16 cellular contexts compared by ENCODE assay signal in the genomic region with DNA sequence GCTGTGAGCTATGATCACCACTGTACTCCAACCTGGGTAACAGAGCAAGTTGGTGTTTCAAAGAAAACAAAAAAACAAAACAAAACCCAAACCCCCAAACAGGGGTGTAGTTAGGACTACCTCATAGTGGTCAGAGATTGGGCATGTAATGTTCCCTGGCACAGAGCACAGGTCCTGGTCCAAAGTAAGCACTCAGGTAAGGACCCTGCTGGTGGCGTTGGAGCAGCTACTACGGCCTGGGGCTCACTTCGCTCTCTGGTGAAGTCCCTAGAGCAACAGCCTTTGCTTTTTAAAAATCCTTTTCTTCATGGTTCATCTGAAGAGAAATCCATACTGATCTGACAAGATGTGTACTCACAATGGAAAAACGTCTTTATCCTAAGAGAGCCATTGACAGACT.
"Had no signal": no experiment of that assay in that cellular context is flagged by ENCODE, and none has a peak within 500 bp of the region (broad histone marks: within the 10 kb centered on the region; RNA-seq: fewer than 3 reads in every experiment).

No MANE protein-coding gene starts in this region.

- H3K9me3 ChIP-seq: ascending aorta, colonic mucosa, heart right ventricle, ovary, tibial nerve had no signal

- H3K4me3 ChIP-seq: colonic mucosa, ovary had no signal

- H3K27ac Mint-ChIP-seq: activated CD8-positive, alpha-beta T cell treated with anti-CD3 and anti-CD28 coated beads, Interleukin-2, amount 10 ng/mL, durations not matched to agents 7 days and 5 days; activated naive CD8-positive, alpha-beta T cell treated with anti-CD3 and anti-CD28 coated beads, Interleukin-2, amount 50 U/mL, for 24 hours had no signal

- H3K9me3 Mint-ChIP-seq: activated naive CD8-positive, alpha-beta T cell treated with anti-CD3 and anti-CD28 coated beads, Interleukin-2, amount 50 U/mL, for 24 hours had no signal

- DNase-seq: activated CD4-positive, alpha-beta T cell treated with anti-CD3 and anti-CD28 coated beads for 4 hours; activated CD8-positive, alpha-beta memory T cell treated with anti-CD3 and anti-CD28 coated beads, Interleukin-2, amount 50 U/mL, for 48 hours; activated CD8-positive, alpha-beta T cell treated with anti-CD3 and anti-CD28 coated beads, Interleukin-2, amount 10 ng/mL, durations not matched to agents 7 days and 5 days; activated naive CD4-positive, alpha-beta T cell treated with Interleukin-2 at 50 U/mL for 16 hours; activated naive CD8-positive, alpha-beta T cell treated with anti-CD3 and anti-CD28 coated beads, Interleukin-2, amount 50 U/mL, for 24 hours; colonic mucosa; foreskin melanocyte; heart right ventricle; mesendoderm; stimulated activated CD4-positive, alpha-beta T cell treated with anti-CD3 and anti-CD28 coated beads, Interleukin-4, amount 100 ng/mL, for 4 hours; T-helper 1 cell; WERI-Rb-1 had no signal

- H3K27me3 ChIP-seq: ascending aorta, colonic mucosa, heart right ventricle, ovary, tibial nerve had no signal

- H3K27ac ChIP-seq: colonic mucosa, WERI-Rb-1 had no signal

- H3K4me1 ChIP-seq: colonic mucosa had no signal

- H3K4me3 Mint-ChIP-seq: activated CD8-positive, alpha-beta T cell treated with anti-CD3 and anti-CD28 coated beads, Interleukin-2, amount 10 ng/mL, durations not matched to agents 7 days and 5 days; activated naive CD8-positive, alpha-beta T cell treated with anti-CD3 and anti-CD28 coated beads, Interleukin-2, amount 50 U/mL, for 24 hours; neural crest cell had no signal

- H3K36me3 ChIP-seq: colonic mucosa, ovary had no signal

- H3K27me3 Mint-ChIP-seq: activated naive CD8-positive, alpha-beta T cell treated with anti-CD3 and anti-CD28 coated beads, Interleukin-2, amount 50 U/mL, for 24 hours had no signal

- ATAC-seq: activated CD8-positive, alpha-beta T cell treated with anti-CD3 and anti-CD28 coated beads, Interleukin-2, amount 10 ng/mL, durations not matched to agents 7 days and 5 days; activated naive CD8-positive, alpha-beta T cell treated with anti-CD3 and anti-CD28 coated beads, Interleukin-2, amount 50 U/mL, for 24 hours had no signal
